Comparison of ENCODE assay signal across 8 cellular contexts in the genomic region with DNA sequence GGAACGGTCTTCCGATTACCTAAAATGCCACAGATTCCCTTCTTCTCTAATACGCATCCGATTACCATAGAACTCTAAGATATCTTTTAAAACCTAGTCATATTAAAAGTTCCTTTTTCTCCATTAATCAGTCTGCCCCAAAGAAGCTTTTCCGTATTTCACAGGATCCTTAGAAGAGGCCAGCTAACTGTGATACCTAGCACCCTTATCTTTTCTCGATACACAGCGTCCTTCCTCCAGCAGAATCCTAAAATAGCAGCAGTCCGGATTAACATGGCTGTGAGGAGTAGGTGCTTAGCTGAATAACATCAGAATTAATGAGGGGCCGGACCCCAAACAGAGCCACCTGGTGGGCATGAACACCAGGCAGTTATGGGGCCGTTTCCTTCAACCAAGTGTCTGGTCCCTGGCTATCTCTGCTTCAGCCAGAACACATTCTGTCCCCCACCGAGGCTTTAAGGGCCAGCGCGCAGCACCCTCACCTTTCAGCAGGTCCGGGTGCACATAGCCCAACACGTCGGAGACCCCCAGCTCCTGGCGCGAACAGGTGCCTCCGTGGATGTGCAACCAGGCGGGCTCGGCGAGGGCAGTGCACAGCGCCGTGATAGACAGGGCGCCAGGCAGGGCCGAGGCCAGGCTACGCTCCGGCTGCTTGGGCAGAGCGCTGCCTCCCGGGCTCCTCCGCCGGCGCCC. TPM values are rescaled to one million over a fixed set of nuclear protein-coding genes. Genes with fewer than 3 reads are reported as not detected.
DNase-seq lines count a peak whose midpoint lies in the region; ATAC-seq, FAIRE-seq and TF ChIP-seq lines count a peak whose summit lies in the region.

No MANE protein-coding gene starts in this region.

- TF ChIP-seq CTCF in AG04450 (IDR thresholded peaks at IDR 0.05; ENCODE audit: low read depth, low read length) (peak; percentile 53), Loucy (conservative IDR thresholded peaks at IDR 0.05; ENCODE audit: low read length) (peak; percentile 71), WERI-Rb-1 (IDR thresholded peaks at IDR 0.05; ENCODE audit: low read depth, low read length) (peak; percentile 51; the same call in 1 of the 2 replicates)

- H3K4me1 Mint-ChIP-seq in naive B cell: peaks cover 29 to 71% (median 39%) of the 10 kb centered on the region in 3 donors

- H4K20me1 ChIP-seq in Loucy (ENCODE audit: insufficient read depth, low read length, poor library complexity, severe bottlenecking): peaks cover 57% of the 10 kb centered on the region

- H3K27ac ChIP-seq in AG04450 (ENCODE audit: low read depth, low read length) (no peak overlapping the region), WERI-Rb-1 (peak overlapping the region; percentile 83)

- peak overlapping the region; percentile 80 for H3K4me2 ChIP-seq in Loucy (ENCODE audit: low read depth, low read length, poor library complexity, severe bottlenecking)

- H3K4me1 ChIP-seq in Loucy (ENCODE audit: insufficient read depth, low read length, poor library complexity, severe bottlenecking): peaks cover 43% of the 10 kb centered on the region

- peaks cover 6 to 9% of the 10 kb centered on the region in 2 donors for H3K36me3 Mint-ChIP-seq in naive B cell

- H2AFZ ChIP-seq in Loucy (ENCODE audit: low read length): no peak overlapping the region

- DNase-seq in AG04450 (ENCODE audit: low read depth, low spot score): no peak
- peak; percentile 43 for DNase-seq in GM12891 (ENCODE audit: insufficient read length, low spot score)
- DNase-seq in WERI-Rb-1: peak; percentile 67
- peak; percentile 41 for DNase-seq in epidermal melanocyte (ENCODE audit: insufficient read length, low spot score)
- DNase-seq in naive B cell: peak; percentile 37

- FAIRE-seq in GM12891 (lab: Jason Lieb, UNC): no peak

- H3K4me3 Mint-ChIP-seq in naive B cell: peak overlapping the region; percentile 82 to 96 (median 92)

- CTCF ChIA-PET in AG04450 (lab: Charles Lee): interaction anchor here (0.6 to 2.1 kb wide), 7 partner anchors 90 to 290 kb away, joined by 3 to 11 read pairs (median 3); partner anchors contain the start of gene ASTL

- no peak for TF ChIP-seq POLR2A in GM12891 (IDR thresholded peaks at IDR 0.05; ENCODE audit: low read depth, low read length)

- POLR2A ChIA-PET in AG04450 (lab: Yijun Ruan, JAX): interaction anchor here (0.5 kb wide), 1 partner anchor 30 kb away, joined by 3 read pairs; no protein-coding TSS in a partner anchor

- ATAC-seq in naive B cell (ENCODE audit: low read depth in 2 of 2) (peak in 1 of 2 donors; percentile 1), HG02759 (IDR thresholded peaks at IDR 0.05; ENCODE audit: unreplicated experiment) (no peak), HG03571 (IDR thresholded peaks at IDR 0.05; ENCODE audit: unreplicated experiment) (no peak)

- peak overlapping the region; percentile 88 for H3K4me3 ChIP-seq in AG04450 (ENCODE audit: low read depth, low read length)
- H3K4me3 ChIP-seq in Loucy (ENCODE audit: low read length, poor library complexity, severe bottlenecking): peak overlapping the region; percentile 94
- H3K4me3 ChIP-seq in WERI-Rb-1 (ENCODE audit: low read depth, low read length): peak overlapping the region; percentile 53

- H3K9me3 Mint-ChIP-seq in naive B cell: no peaks in the 10 kb centered on the region

- H3K27ac Mint-ChIP-seq in naive B cell: peak overlapping the region; percentile 79 to 98 (median 92)

- H3K9ac ChIP-seq in Loucy (ENCODE audit: low read depth, low read length, poor library complexity, severe bottlenecking): peak overlapping the region; percentile 92

- no peaks in the 10 kb centered on the region for H3K27me3 ChIP-seq in AG04450 (ENCODE audit: control insufficient read depth, insufficient read depth, low read length)
- H3K27me3 ChIP-seq in Loucy (ENCODE audit: insufficient read depth, low read length, poor library complexity, severe bottlenecking): no peaks in the 10 kb centered on the region
- no peaks in the 10 kb centered on the region for H3K27me3 ChIP-seq in WERI-Rb-1 (ENCODE audit: insufficient read depth, low read depth, severe bottlenecking)

- no peaks in the 10 kb centered on the region for H3K9me3 ChIP-seq in AG04450 (ENCODE audit: control insufficient read depth, insufficient read depth, low read length)
- H3K9me3 ChIP-seq in Loucy (ENCODE audit: insufficient read depth, low read depth, low read length): no peaks in the 10 kb centered on the region
- no peaks in the 10 kb centered on the region for H3K9me3 ChIP-seq in WERI-Rb-1 (ENCODE audit: severe bottlenecking)

- H3F3A ChIP-seq in Loucy (ENCODE audit: low read depth): no peaks in the 10 kb centered on the region

- no peaks in the 10 kb centered on the region for H3K9me2 ChIP-seq in Loucy (replicated peaks; ENCODE audit: low read depth, low read length)

- H3K36me3 ChIP-seq in Loucy (ENCODE audit: insufficient read depth, low read length) (peaks cover 12% of the 10 kb centered on the region; the same call in 1 of the 2 replicates), WERI-Rb-1 (peaks cover 47% of the 10 kb centered on the region)

- H3K27me3 Mint-ChIP-seq in naive B cell: no peaks in the 10 kb centered on the region

- H3K79me2 ChIP-seq in Loucy (ENCODE audit: insufficient read depth, low read length): peaks cover 86% of the 10 kb centered on the region

TF ChIP-seq in GM12891, 5 proteins besides CTCF, POLR2A, EP300 and RAD21:
- TF ChIP-seq TAF1 (IDR thresholded peaks at IDR 0.05; ENCODE audit: low read depth, low read length): no peak
- no peak for TF ChIP-seq POLR2AphosphoS5 (IDR thresholded peaks at IDR 0.05; ENCODE audit: low read depth, low read length)
- no peak for TF ChIP-seq SPI1 (IDR thresholded peaks at IDR 0.05; ENCODE audit: low read depth, low read length)
- no peak for TF ChIP-seq PAX5 (IDR thresholded peaks at IDR 0.05; ENCODE audit: insufficient read depth, low read length, severe bottlenecking)
- TF ChIP-seq POU2F2 (IDR thresholded peaks at IDR 0.05; ENCODE audit: low read depth, low read length): no peak

RNA-seq across cellular contexts. Expression of gene TMEM127, which starts 1.0 kb away (rescaled TPM):
- polyA plus RNA-seq in AG04450 (2011; rRNA removed) (45.3 and 48.7 TPM in 2 replicates), naive B cell (ENCODE audit: low read depth in 6 of 6) (10 to 100 TPM; 37.8 to 52.0 (median 40.1) TPM)
- polyA minus RNA-seq in AG04450 (2011; rRNA and poly(A)+ RNA removed): 42.2 and 55.9 TPM in 2 replicates
- polyA plus RNA-seq in GM12891 (2012; ENCODE audit: low read depth, missing spikeins): 10.9 TPM

RNA-seq across cellular contexts. Expression of gene CIAO1, which starts 1.2 kb away (rescaled TPM):
- polyA plus RNA-seq in AG04450 (2011; rRNA removed): 65.2 and 77.0 TPM in 2 replicates
- 66.0 and 85.9 TPM in 2 replicates for polyA minus RNA-seq in AG04450 (2011; rRNA and poly(A)+ RNA removed)
- polyA plus RNA-seq in GM12891 (2012; ENCODE audit: low read depth, missing spikeins): 36.4 TPM
- polyA plus RNA-seq in naive B cell (ENCODE audit: low read depth in 6 of 6): 100 to 1,000 TPM in 1 of 6 donors, 10 to 100 TPM in 5; 57.8 to 101 (median 92.2) TPM

RNA-seq across cellular contexts. Expression of gene SNRNP200, which starts 40.5 kb away (rescaled TPM):
- polyA plus RNA-seq in AG04450 (2011; rRNA removed) (99.0 and 136 TPM in 2 replicates), naive B cell (ENCODE audit: low read depth in 6 of 6) (10 to 100 TPM; 61.7 to 95.9 (median 71.2) TPM)
- polyA minus RNA-seq in AG04450 (2011; rRNA and poly(A)+ RNA removed): 231 and 300 TPM in 2 replicates
- 92.6 TPM for polyA plus RNA-seq in GM12891 (2012; ENCODE audit: low read depth, missing spikeins)

RNA-seq across cellular contexts. Expression of gene STARD7, which starts 56.2 kb away (rescaled TPM):
- 84.2 and 106 TPM in 2 replicates for polyA plus RNA-seq in AG04450 (2011; rRNA removed)
- polyA minus RNA-seq in AG04450 (2011; rRNA and poly(A)+ RNA removed): 63.6 and 77.1 TPM in 2 replicates
- 81.9 TPM for polyA plus RNA-seq in GM12891 (2012; ENCODE audit: low read depth, missing spikeins)
- polyA plus RNA-seq in naive B cell (ENCODE audit: low read depth in 6 of 6): 100 to 1,000 TPM; 219 to 401 (median 239) TPM
